Comparison of ENCODE assay signal across 2 cellular contexts in the genomic region with DNA sequence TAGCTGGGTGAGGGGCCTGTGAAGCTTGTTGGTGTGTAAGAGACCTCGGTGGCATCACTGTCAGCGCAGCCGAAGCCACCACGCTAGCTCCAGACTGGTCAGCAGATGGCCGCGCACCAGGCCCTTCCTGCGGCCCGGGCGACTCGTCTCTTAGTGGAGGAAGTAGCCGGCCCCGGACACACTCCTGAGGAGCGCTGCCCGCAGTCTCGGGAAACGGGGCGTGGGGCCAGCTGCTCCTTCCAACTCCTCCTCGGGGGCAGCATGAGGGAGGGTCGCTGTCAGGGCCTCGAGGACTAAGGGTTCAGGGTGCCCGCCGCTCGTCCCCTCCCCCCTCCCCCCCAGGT.
TF ChIP-seq lines count a peak whose summit lies in the region.

No MANE protein-coding gene starts in this region.

TF ChIP-seq in HCT116, 20 proteins besides CTCF, POLR2A, EP300 and RAD21 (continued from another document):
- TF ChIP-seq JUND (IDR thresholded peaks at IDR 0.05): no peak
- no peak for TF ChIP-seq ZFX (IDR thresholded peaks at IDR 0.05)
- TF ChIP-seq, protein P1, sequence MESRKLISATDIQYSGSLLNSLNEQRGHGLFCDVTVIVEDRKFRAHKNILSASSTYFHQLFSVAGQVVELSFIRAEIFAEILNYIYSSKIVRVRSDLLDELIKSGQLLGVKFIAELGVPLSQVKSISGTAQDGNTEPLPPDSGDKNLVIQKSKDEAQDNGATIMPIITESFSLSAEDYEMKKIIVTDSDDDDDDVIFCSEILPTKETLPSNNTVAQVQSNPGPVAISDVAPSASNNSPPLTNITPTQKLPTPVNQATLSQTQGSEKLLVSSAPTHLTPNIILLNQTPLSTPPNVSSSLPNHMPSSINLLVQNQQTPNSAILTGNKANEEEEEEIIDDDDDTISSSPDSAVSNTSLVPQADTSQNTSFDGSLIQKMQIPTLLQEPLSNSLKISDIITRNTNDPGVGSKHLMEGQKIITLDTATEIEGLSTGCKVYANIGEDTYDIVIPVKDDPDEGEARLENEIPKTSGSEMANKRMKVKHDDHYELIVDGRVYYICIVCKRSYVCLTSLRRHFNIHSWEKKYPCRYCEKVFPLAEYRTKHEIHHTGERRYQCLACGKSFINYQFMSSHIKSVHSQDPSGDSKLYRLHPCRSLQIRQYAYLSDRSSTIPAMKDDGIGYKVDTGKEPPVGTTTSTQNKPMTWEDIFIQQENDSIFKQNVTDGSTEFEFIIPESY (IDR thresholded peaks at IDR 0.05; ENCODE audit: extremely low read depth, insufficient replicate concordance, low read length): no peak
- TF ChIP-seq FOSL1 (IDR thresholded peaks at IDR 0.05; ENCODE audit: low read depth): no peak
- TF ChIP-seq, protein P2, sequence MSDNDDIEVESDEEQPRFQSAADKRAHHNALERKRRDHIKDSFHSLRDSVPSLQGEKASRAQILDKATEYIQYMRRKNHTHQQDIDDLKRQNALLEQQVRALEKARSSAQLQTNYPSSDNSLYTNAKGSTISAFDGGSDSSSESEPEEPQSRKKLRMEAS (IDR thresholded peaks at IDR 0.05): no peak
- TF ChIP-seq, protein P3, sequence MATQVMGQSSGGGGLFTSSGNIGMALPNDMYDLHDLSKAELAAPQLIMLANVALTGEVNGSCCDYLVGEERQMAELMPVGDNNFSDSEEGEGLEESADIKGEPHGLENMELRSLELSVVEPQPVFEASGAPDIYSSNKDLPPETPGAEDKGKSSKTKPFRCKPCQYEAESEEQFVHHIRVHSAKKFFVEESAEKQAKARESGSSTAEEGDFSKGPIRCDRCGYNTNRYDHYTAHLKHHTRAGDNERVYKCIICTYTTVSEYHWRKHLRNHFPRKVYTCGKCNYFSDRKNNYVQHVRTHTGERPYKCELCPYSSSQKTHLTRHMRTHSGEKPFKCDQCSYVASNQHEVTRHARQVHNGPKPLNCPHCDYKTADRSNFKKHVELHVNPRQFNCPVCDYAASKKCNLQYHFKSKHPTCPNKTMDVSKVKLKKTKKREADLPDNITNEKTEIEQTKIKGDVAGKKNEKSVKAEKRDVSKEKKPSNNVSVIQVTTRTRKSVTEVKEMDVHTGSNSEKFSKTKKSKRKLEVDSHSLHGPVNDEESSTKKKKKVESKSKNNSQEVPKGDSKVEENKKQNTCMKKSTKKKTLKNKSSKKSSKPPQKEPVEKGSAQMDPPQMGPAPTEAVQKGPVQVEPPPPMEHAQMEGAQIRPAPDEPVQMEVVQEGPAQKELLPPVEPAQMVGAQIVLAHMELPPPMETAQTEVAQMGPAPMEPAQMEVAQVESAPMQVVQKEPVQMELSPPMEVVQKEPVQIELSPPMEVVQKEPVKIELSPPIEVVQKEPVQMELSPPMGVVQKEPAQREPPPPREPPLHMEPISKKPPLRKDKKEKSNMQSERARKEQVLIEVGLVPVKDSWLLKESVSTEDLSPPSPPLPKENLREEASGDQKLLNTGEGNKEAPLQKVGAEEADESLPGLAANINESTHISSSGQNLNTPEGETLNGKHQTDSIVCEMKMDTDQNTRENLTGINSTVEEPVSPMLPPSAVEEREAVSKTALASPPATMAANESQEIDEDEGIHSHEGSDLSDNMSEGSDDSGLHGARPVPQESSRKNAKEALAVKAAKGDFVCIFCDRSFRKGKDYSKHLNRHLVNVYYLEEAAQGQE (IDR thresholded peaks at IDR 0.05; ENCODE audit: low read depth): no peak
TF ChIP-seq in HCT116: peak in this region for 0.

TF ChIP-seq in K562, 482 proteins besides CTCF, POLR2A, EP300 and RAD21 (continued from another document and continues in another):
- TF ChIP-seq TRIM25 (IDR thresholded peaks at IDR 0.05; ENCODE audit: borderline replicate concordance) (no peak), KLF13 (tag; IDR thresholded peaks at IDR 0.05; ENCODE audit: borderline replicate concordance, low read depth) (no peak), SMARCA4 (IDR thresholded peaks at IDR 0.05) (no peak), SP1 (CRISPR knock-in tag; IDR thresholded peaks at IDR 0.05) (no peak), NR4A1 (CRISPR knock-in tag; IDR thresholded peaks at IDR 0.05) (no peak), NR4A1 (tag; IDR thresholded peaks at IDR 0.05) (no peak), PTRF (tag; IDR thresholded peaks at IDR 0.05) (no peak), ZNF282 (CRISPR knock-in tag; IDR thresholded peaks at IDR 0.05) (no peak), TFE3 (CRISPR knock-in tag; IDR thresholded peaks at IDR 0.05) (no peak), TAL1 (IDR thresholded peaks at IDR 0.05) (no peak), RNF2 (IDR thresholded peaks at IDR 0.05) (no peak), NFE2L1 (tag; IDR thresholded peaks at IDR 0.05; ENCODE audit: borderline replicate concordance, low read depth) (no peak), ZNF695 (CRISPR knock-in tag; IDR thresholded peaks at IDR 0.05) (no peak), TCF7 (IDR thresholded peaks at IDR 0.05; ENCODE audit: borderline replicate concordance) (no peak), ESRRA (IDR thresholded peaks at IDR 0.05; ENCODE audit: borderline replicate concordance, low read depth) (no peak), GTF2F1 (IDR thresholded peaks at IDR 0.05; ENCODE audit: low read depth, low read length) (no peak), HLTF (IDR thresholded peaks at IDR 0.05) (no peak), KDM2B (CRISPR knock-in tag; IDR thresholded peaks at IDR 0.05) (0 out of 2 replicates have a peak, but pooled peaks have one; percentile 15), POLR2G (IDR thresholded peaks at IDR 0.05; ENCODE audit: low read depth, low read length) (peak; percentile 72; the same call in 1 of the 2 replicates), ETV5 (CRISPR knock-in tag; IDR thresholded peaks at IDR 0.05; ENCODE audit: low read depth) (no peak), NRF1 (conservative IDR thresholded peaks at IDR 0.05 in 1 of 2, IDR thresholded peaks at IDR 0.05 in 1 of 2) (no peak), PHTF2 (CRISPR knock-in tag; IDR thresholded peaks at IDR 0.05) (no peak), ZNF431 (CRISPR knock-in tag; IDR thresholded peaks at IDR 0.05) (no peak), NFATC3 (IDR thresholded peaks at IDR 0.05) (no peak), ZNF561 (CRISPR knock-in tag; conservative IDR thresholded peaks at IDR 0.05) (no peak), ZBTB1 (CRISPR knock-in tag; IDR thresholded peaks at IDR 0.05; ENCODE audit: borderline replicate concordance, low read depth) (no peak), HMG20A (CRISPR knock-in tag; conservative IDR thresholded peaks at IDR 0.05) (no peak), PHB (CRISPR knock-in tag; IDR thresholded peaks at IDR 0.05) (no peak), PPARD (CRISPR knock-in tag; IDR thresholded peaks at IDR 0.05) (no peak), IRF9 (tag; IDR thresholded peaks at IDR 0.05) (no peak), RCOR1 (IDR thresholded peaks at IDR 0.05; ENCODE audit: borderline replicate concordance in 1 of 2, low read depth in 2 of 2, low read length in 2 of 2) (no peak), SLC30A9 (CRISPR knock-in tag; IDR thresholded peaks at IDR 0.05) (no peak), ZNF407 (IDR thresholded peaks at IDR 0.05; ENCODE audit: low read depth) (no peak)
- TF ChIP-seq, protein P4, sequence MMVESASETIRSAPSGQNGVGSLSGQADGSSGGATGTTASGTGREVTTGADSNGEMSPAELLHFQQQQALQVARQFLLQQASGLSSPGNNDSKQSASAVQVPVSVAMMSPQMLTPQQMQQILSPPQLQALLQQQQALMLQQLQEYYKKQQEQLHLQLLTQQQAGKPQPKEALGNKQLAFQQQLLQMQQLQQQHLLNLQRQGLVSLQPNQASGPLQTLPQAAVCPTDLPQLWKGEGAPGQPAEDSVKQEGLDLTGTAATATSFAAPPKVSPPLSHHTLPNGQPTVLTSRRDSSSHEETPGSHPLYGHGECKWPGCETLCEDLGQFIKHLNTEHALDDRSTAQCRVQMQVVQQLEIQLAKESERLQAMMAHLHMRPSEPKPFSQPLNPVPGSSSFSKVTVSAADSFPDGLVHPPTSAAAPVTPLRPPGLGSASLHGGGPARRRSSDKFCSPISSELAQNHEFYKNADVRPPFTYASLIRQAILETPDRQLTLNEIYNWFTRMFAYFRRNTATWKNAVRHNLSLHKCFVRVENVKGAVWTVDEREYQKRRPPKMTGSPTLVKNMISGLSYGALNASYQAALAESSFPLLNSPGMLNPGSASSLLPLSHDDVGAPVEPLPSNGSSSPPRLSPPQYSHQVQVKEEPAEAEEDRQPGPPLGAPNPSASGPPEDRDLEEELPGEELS (CRISPR knock-in tag; IDR thresholded peaks at IDR 0.05; ENCODE audit: borderline replicate concordance): no peak
- TF ChIP-seq, protein P5, sequence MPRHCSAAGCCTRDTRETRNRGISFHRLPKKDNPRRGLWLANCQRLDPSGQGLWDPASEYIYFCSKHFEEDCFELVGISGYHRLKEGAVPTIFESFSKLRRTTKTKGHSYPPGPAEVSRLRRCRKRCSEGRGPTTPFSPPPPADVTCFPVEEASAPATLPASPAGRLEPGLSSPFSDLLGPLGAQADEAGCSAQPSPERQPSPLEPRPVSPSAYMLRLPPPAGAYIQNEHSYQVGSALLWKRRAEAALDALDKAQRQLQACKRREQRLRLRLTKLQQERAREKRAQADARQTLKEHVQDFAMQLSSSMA (CRISPR knock-in tag; IDR thresholded peaks at IDR 0.05): no peak
